ENCODE assay signal across 14 cellular contexts in genomic region chr9:133369419-133369818, GRCh38. TPM values are rescaled to one million over a fixed set of nuclear protein-coding genes. Genes with fewer than 3 reads are reported as not detected.
DNase-seq lines count a peak whose midpoint lies in the region; ATAC-seq, FAIRE-seq and TF ChIP-seq lines count a peak whose summit lies in the region.
"Had no signal": no experiment of that assay in that cellular context is flagged by ENCODE, and none has a peak within 500 bp of the region (broad histone marks: within the 10 kb centered on the region; RNA-seq: fewer than 3 reads in every experiment).

No MANE protein-coding gene starts in this region.

- peaks cover 32% of the 10 kb centered on the region for H3K9me1 ChIP-seq in IMR-90 (ENCODE audit: insufficient read depth, low read length)

- H2AK5ac ChIP-seq in IMR-90 (ENCODE audit: low read depth, low read length) = no peak overlapping the region

- no peak overlapping the region for H3K56ac ChIP-seq in IMR-90 (ENCODE audit: extremely low read depth, insufficient read depth, low read length)

- H3K4me1 ChIP-seq in BLaER1 = peaks cover 63% of the 10 kb centered on the region
- peaks cover 12% of the 10 kb centered on the region for H3K4me1 ChIP-seq in IMR-90 (ENCODE audit: control insufficient read depth, insufficient read depth, low read length)
- H3K4me1 ChIP-seq in astrocyte (ENCODE audit: insufficient read depth, low read length) = peaks cover 41% of the 10 kb centered on the region

- no peak overlapping the region for H2BK15ac ChIP-seq in IMR-90 (ENCODE audit: low read depth, low read length)

- in situ Hi-C loops in IMR-90 (cut with MboI; ENCODE audit: low sequenced_read_pairs) = no loop called here

- H3K9ac ChIP-seq in BLaER1 (0 out of 2 replicates have a peak overlapping the region, but pooled peaks have one; percentile 16), IMR-90 (ENCODE audit: low read depth, low read length) (no peak overlapping the region), astrocyte (ENCODE audit: low read length) (no peak overlapping the region)

- intact Hi-C loops in IMR-90 (cut with micrococcal nuclease) (no loop called here), dorsolateral prefrontal cortex (cut with DNase I) (no loop called here), head of caudate nucleus (cut with DNase I) (no loop called here)

- POLR2A ChIA-PET in IMR-90 (lab: Charles Lee; ENCODE audit: unreplicated experiment) = no interaction called here
- POLR2A ChIA-PET in naive thymus-derived CD8-positive, alpha-beta T cell (lab: Charles Lee) = interaction anchor here (7.0 to 9.6 kb wide), 2 partner anchors 12 to 20 kb away, joined by 106 to 143 read pairs; partner anchors contain the start of genes MED22, RPL7A, SURF1 and SURF2

- H2AFZ ChIP-seq in IMR-90 (replicated peaks; ENCODE audit: low read length, poor library complexity) = no peak overlapping the region
- H2AFZ ChIP-seq in astrocyte (ENCODE audit: low read depth, low read length) = no peak overlapping the region

- CTCF ChIA-PET in IMR-90 (lab: Yijun Ruan, JAX) = no interaction called here

- H2BK5ac ChIP-seq in IMR-90 (ENCODE audit: low read depth, low read length, poor library complexity, severe bottlenecking) = no peak overlapping the region

- no peak for TF ChIP-seq RAD21 in IMR-90 (IDR thresholded peaks at IDR 0.05; ENCODE audit: low read length)

- peaks cover 17% of the 10 kb centered on the region for H3K36me3 Mint-ChIP-seq in astrocyte (ENCODE audit: low read depth, unreplicated experiment)
- peaks cover 0 to 43% (median 0%) of the 10 kb centered on the region in 3 donors for H3K36me3 Mint-ChIP-seq in naive thymus-derived CD8-positive, alpha-beta T cell

- no peak overlapping the region for H4K8ac ChIP-seq in IMR-90 (ENCODE audit: low read depth in 2 of 2, low read length in 2 of 2)

- peaks cover 22 to 68% of the 10 kb centered on the region in 2 experiments for H3K79me1 ChIP-seq in IMR-90 (ENCODE audit: low read depth in 1 of 2, low read length in 2 of 2)

- no peak for FAIRE-seq in astrocyte (lab: Jason Lieb, UNC)

- H3K4me3 ChIP-seq in BLaER1 = no peak overlapping the region
- H3K4me3 ChIP-seq in IMR-90 (ENCODE audit: insufficient read depth, low read depth, low read length) = no peak overlapping the region
- H3K4me3 ChIP-seq in astrocyte (ENCODE audit: insufficient read depth, low read depth, low read length) = no peak overlapping the region
- H3K4me3 ChIP-seq in dorsolateral prefrontal cortex = no peak overlapping the region

- TF ChIP-seq CTCF in IMR-90 (conservative IDR thresholded peaks at IDR 0.05; ENCODE audit: low read depth, low read length) = no peak
- no peak for TF ChIP-seq CTCF in astrocyte (IDR thresholded peaks at IDR 0.05; ENCODE audit: insufficient read depth, low read depth, low read length)
- no peak for TF ChIP-seq CTCF in dorsolateral prefrontal cortex (IDR thresholded peaks at IDR 0.05 in 54 of 56, conservative IDR thresholded peaks at IDR 0.05 in 2 of 56; ENCODE audit: low read depth in 1 of 56, partially characterized antibody in 56 of 56)

- no peak overlapping the region for H3K18ac ChIP-seq in IMR-90 (ENCODE audit: low read depth, low read length)

- no peak for TF ChIP-seq POLR2A in IMR-90 (IDR thresholded peaks at IDR 0.05; ENCODE audit: low read depth, low read length)

- no peaks in the 10 kb centered on the region for H3K27me3 Mint-ChIP-seq in astrocyte (ENCODE audit: low read depth, unreplicated experiment)
- H3K27me3 Mint-ChIP-seq in naive thymus-derived CD8-positive, alpha-beta T cell = no peaks in the 10 kb centered on the region

- H3K27ac ChIP-seq in BLaER1 (no peak overlapping the region), IMR-90 (ENCODE audit: insufficient read depth, low read length) (no peak overlapping the region), astrocyte (ENCODE audit: low read depth, low read length) (no peak overlapping the region), dorsolateral prefrontal cortex (peak overlapping the region in 1 of 59 donors; percentile 40)

- H4K91ac ChIP-seq in IMR-90 (ENCODE audit: insufficient read depth, low read depth, low read length) = no peak overlapping the region

- peaks cover 99% of the 10 kb centered on the region for H3K79me2 ChIP-seq in astrocyte (ENCODE audit: insufficient read depth, low read length)

- ATAC-seq in IMR-90 (ENCODE audit: low read depth) = no peak
- no peak for ATAC-seq in naive thymus-derived CD8-positive, alpha-beta T cell

- no peak overlapping the region for H4K5ac ChIP-seq in IMR-90 (ENCODE audit: low read depth, low read length)

- dilution Hi-C loops in IMR-90 (cut with HindIII; ENCODE audit: low sequenced_read_pairs, unreplicated experiment) = no loop called here

- peaks cover 54% of the 10 kb centered on the region for H3K4me1 Mint-ChIP-seq in astrocyte (ENCODE audit: low read depth, unreplicated experiment)
- peaks cover 41 to 89% (median 72%) of the 10 kb centered on the region in 4 donors for H3K4me1 Mint-ChIP-seq in naive thymus-derived CD8-positive, alpha-beta T cell

- H2BK20ac ChIP-seq in IMR-90 (ENCODE audit: low read depth, low read length) = no peak overlapping the region

- no peaks in the 10 kb centered on the region for H3K9me3 ChIP-seq in BLaER1
- H3K9me3 ChIP-seq in IMR-90 (ENCODE audit: control insufficient read depth, insufficient read depth, low read length) = no peaks in the 10 kb centered on the region
- H3K9me3 ChIP-seq in astrocyte (ENCODE audit: insufficient read depth, low read depth, low read length) = no peaks in the 10 kb centered on the region
- H3K9me3 ChIP-seq: BE2C had no signal

- peaks cover 94% of the 10 kb centered on the region for H3K36me3 ChIP-seq in BLaER1
- H3K36me3 ChIP-seq in IMR-90 (ENCODE audit: control insufficient read depth, insufficient read depth, low read length) = peaks cover 76% of the 10 kb centered on the region
- H3K36me3 ChIP-seq in astrocyte (ENCODE audit: insufficient read depth, low read length) = peaks cover 47% of the 10 kb centered on the region

- no peak overlapping the region for H2BK120ac ChIP-seq in IMR-90 (ENCODE audit: low read depth, low read length)

- BruUV-seq in IMR-90 (replicated peaks; lab: Mats Ljungman, UMichigan) = no TSS peak

- no peaks in the 10 kb centered on the region for H3K27me3 ChIP-seq in BLaER1
- no peaks in the 10 kb centered on the region for H3K27me3 ChIP-seq in IMR-90 (ENCODE audit: control insufficient read depth, insufficient read depth, low read length)
- H3K27me3 ChIP-seq in astrocyte (ENCODE audit: insufficient read depth, low read length) = no peaks in the 10 kb centered on the region
- H3K27me3 ChIP-seq in dorsolateral prefrontal cortex = no peaks in the 10 kb centered on the region
- H3K27me3 ChIP-seq: BE2C had no signal

- no peak overlapping the region for H3K4ac ChIP-seq in IMR-90 (ENCODE audit: low read depth, low read length)

- no peak overlapping the region for H3K4me3 Mint-ChIP-seq in astrocyte (ENCODE audit: unreplicated experiment)
- peak overlapping the region; percentile 74 to 89 (median 82) for H3K4me3 Mint-ChIP-seq in naive thymus-derived CD8-positive, alpha-beta T cell

- no peak overlapping the region for H3K27ac Mint-ChIP-seq in astrocyte (ENCODE audit: unreplicated experiment)
- peak overlapping the region; percentile 93 to 99 (median 97) for H3K27ac Mint-ChIP-seq in naive thymus-derived CD8-positive, alpha-beta T cell

- no peaks in the 10 kb centered on the region for H3K9me3 Mint-ChIP-seq in astrocyte (ENCODE audit: unreplicated experiment)
- no peaks in the 10 kb centered on the region for H3K9me3 Mint-ChIP-seq in naive thymus-derived CD8-positive, alpha-beta T cell

- WGBS in IMR-90 (ENCODE audit: extremely low coverage in 2 of 2, insufficient read length in 1 of 2), 2 experiments = 97% methylated on average over 3 of the region's 6 CpGs; no CpG with 5 or more reads in 1 of the 2 experiments

- no peak overlapping the region for H3K14ac ChIP-seq in IMR-90 (replicated peaks; ENCODE audit: low read depth, low read length)

- H4K20me1 ChIP-seq in BLaER1 = peaks cover 99% of the 10 kb centered on the region
- H4K20me1 ChIP-seq in IMR-90 (ENCODE audit: insufficient read depth, low read length) = peaks cover 98% of the 10 kb centered on the region
- H4K20me1 ChIP-seq in astrocyte (ENCODE audit: insufficient read depth, low read length) = peaks cover 99% of the 10 kb centered on the region

- no peak for DNase-seq in IMR-90
- no peak for DNase-seq in astrocyte (ENCODE audit: low read depth)
- no peak for DNase-seq in naive thymus-derived CD8-positive, alpha-beta T cell
- DNase-seq in dorsolateral prefrontal cortex = no peak
- DNase-seq in head of caudate nucleus = no peak
- no peak for DNase-seq in NCI-H128 (lab: John Stamatoyannopoulos, UW; ENCODE audit: unreplicated experiment)
- no peak for DNase-seq in NCI-H1694 (lab: John Stamatoyannopoulos, UW)
- DNase-seq: aorta, BE2C, Kasumi-1, NCI-H2029 treated with DMSO at 0.1 percent for 48 hours, NCI-H774, T1000 had no signal

- no peak overlapping the region for H3K23ac ChIP-seq in IMR-90 (ENCODE audit: low read depth, low read length)

- H3K4me2 ChIP-seq in BLaER1 = 0 out of 2 replicates have a peak overlapping the region, but pooled peaks have one; percentile 23
- H3K4me2 ChIP-seq in IMR-90 (ENCODE audit: low read depth, low read length) = no peak overlapping the region
- peak overlapping the region; percentile 4 for H3K4me2 ChIP-seq in astrocyte (ENCODE audit: low read length)

- H2AK9ac ChIP-seq in IMR-90 (replicated peaks; ENCODE audit: low read depth, low read length, poor library complexity) = no peak overlapping the region

RNA-seq across cellular contexts. Expression of gene SURF4, which starts 6.4 kb away (rescaled TPM):
- total RNA-seq in IMR-90 (2012; rRNA removed) = 512 and 532 TPM in 2 replicates
- 293 and 307 TPM in 2 replicates for polyA plus RNA-seq in IMR-90 (2012; rRNA removed)
- 265 and 338 TPM in 2 replicates for polyA plus RNA-seq in IMR-90 (2012; cell fraction: cytosol; rRNA removed)
- polyA plus RNA-seq in IMR-90 (2012; cell fraction: nucleus; rRNA removed; ENCODE audit: low replicate concordance) = 202 and 210 TPM in 2 replicates
- 338 and 374 TPM in 2 replicates for total RNA-seq in astrocyte
- 10 to 100 TPM; 68.7 to 70.0 TPM for total RNA-seq in naive thymus-derived CD8-positive, alpha-beta T cell
- 100 to 1,000 TPM; 107 to 146 (median 122) TPM for polyA plus RNA-seq in naive thymus-derived CD8-positive, alpha-beta T cell
- 10 to 100 TPM; 55.4 to 99.4 (median 69.8) TPM for total RNA-seq in dorsolateral prefrontal cortex

RNA-seq across cellular contexts. Expression of gene STKLD1, which starts 6.7 kb away (rescaled TPM):
- total RNA-seq in IMR-90 (2012; rRNA removed) (0.28 and 0.54 TPM in 2 replicates), astrocyte (0.58 and 0.82 TPM in 2 replicates), dorsolateral prefrontal cortex (1 to 10 TPM; 1.6 to 9.9 (median 5.2) TPM)
- polyA plus RNA-seq in IMR-90 (2012; rRNA removed) = 0.65 and 0.69 TPM in 2 replicates
- polyA plus RNA-seq in IMR-90 (2012; cell fraction: cytosol; rRNA removed) = 0.26 and 0.82 TPM in 2 replicates
- 1.1 and 3.1 TPM in 2 replicates for polyA plus RNA-seq in IMR-90 (2012; cell fraction: nucleus; rRNA removed; ENCODE audit: low replicate concordance)
- total RNA-seq in naive thymus-derived CD8-positive, alpha-beta T cell = 1 to 10 TPM; 1.2 to 1.3 TPM
- polyA plus RNA-seq in naive thymus-derived CD8-positive, alpha-beta T cell = 1 to 10 TPM in 1 of 3 donors, under 1 TPM in 1, not detected in 1; 0.35 to 2.3 TPM

RNA-seq across cellular contexts. Expression of gene SURF2, which starts 13.1 kb away (rescaled TPM):
- 9.9 and 12.5 TPM in 2 replicates for total RNA-seq in IMR-90 (2012; rRNA removed)
- 16.3 and 21.8 TPM in 2 replicates for polyA plus RNA-seq in IMR-90 (2012; rRNA removed)
- polyA plus RNA-seq in IMR-90 (2012; cell fraction: cytosol; rRNA removed) = 15.3 and 16.3 TPM in 2 replicates
- polyA plus RNA-seq in IMR-90 (2012; cell fraction: nucleus; rRNA removed; ENCODE audit: low replicate concordance) = 6.4 and 7.7 TPM in 2 replicates
- 18.8 and 20.0 TPM in 2 replicates for total RNA-seq in astrocyte
- total RNA-seq in naive thymus-derived CD8-positive, alpha-beta T cell = 10 to 100 TPM; 22.8 to 24.7 TPM
- 10 to 100 TPM; 39.8 to 52.0 (median 49.9) TPM for polyA plus RNA-seq in naive thymus-derived CD8-positive, alpha-beta T cell
- total RNA-seq in dorsolateral prefrontal cortex = 10 to 100 TPM; 16.6 to 42.3 (median 26.4) TPM

RNA-seq across cellular contexts. Expression of gene SURF1, which starts 13.1 kb away (rescaled TPM):
- total RNA-seq in IMR-90 (2012; rRNA removed) (10.3 and 15.1 TPM in 2 replicates), astrocyte (35.7 and 35.9 TPM in 2 replicates), dorsolateral prefrontal cortex (10 to 100 TPM; 23.9 to 64.2 (median 39.4) TPM)
- 23.4 and 24.5 TPM in 2 replicates for polyA plus RNA-seq in IMR-90 (2012; rRNA removed)
- 26.2 and 28.8 TPM in 2 replicates for polyA plus RNA-seq in IMR-90 (2012; cell fraction: cytosol; rRNA removed)
- polyA plus RNA-seq in IMR-90 (2012; cell fraction: nucleus; rRNA removed; ENCODE audit: low replicate concordance) = 30.8 and 41.3 TPM in 2 replicates
- 10 to 100 TPM; 58.7 to 59.5 TPM for total RNA-seq in naive thymus-derived CD8-positive, alpha-beta T cell
- 100 to 1,000 TPM in 2 of 3 donors, 10 to 100 TPM in 1; 90.6 to 119 (median 112) TPM for polyA plus RNA-seq in naive thymus-derived CD8-positive, alpha-beta T cell

RNA-seq across cellular contexts. Expression of gene RPL7A, which starts 21.4 kb away (rescaled TPM):
- total RNA-seq in IMR-90 (2012; rRNA removed) = 3,220 TPM in 2 replicates
- polyA plus RNA-seq in IMR-90 (2012; rRNA removed) = 4,034 and 4,096 TPM in 2 replicates
- 2,804 and 4,707 TPM in 2 replicates for polyA plus RNA-seq in IMR-90 (2012; cell fraction: cytosol; rRNA removed)
- polyA plus RNA-seq in IMR-90 (2012; cell fraction: nucleus; rRNA removed; ENCODE audit: low replicate concordance) = 1,074 and 2,046 TPM in 2 replicates
- total RNA-seq in astrocyte = 1,213 and 1,364 TPM in 2 replicates
- 1,000 to 10,000 TPM; 2,300 to 2,355 TPM for total RNA-seq in naive thymus-derived CD8-positive, alpha-beta T cell
- polyA plus RNA-seq in naive thymus-derived CD8-positive, alpha-beta T cell = 1,000 to 10,000 TPM; 1,183 to 1,387 (median 1,313) TPM
- 100 to 1,000 TPM; 512 to 837 (median 653) TPM for total RNA-seq in dorsolateral prefrontal cortex
